In the genomic region with DNA sequence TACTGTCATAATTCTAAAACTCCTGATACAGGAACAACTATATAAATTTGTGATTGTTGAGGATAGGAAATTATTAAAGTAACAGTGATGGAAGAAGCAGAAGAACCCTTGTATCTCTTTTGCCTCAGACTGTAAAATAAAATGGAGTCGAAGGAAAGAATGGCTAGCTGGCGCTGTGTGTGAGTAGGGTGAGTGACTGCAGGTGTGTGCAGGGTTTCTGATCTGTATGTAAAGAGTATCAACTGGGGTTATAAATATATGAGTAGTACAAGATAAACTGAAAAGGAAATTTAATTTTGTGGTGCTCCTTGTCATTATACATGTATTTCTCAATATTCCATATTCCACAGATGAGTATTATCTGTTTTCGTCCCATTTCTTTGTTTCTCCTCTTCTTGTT, we compare ENCODE assay signal across 10 cellular contexts. TPM values are rescaled to one million over a fixed set of nuclear protein-coding genes. Genes with fewer than 3 reads are reported as not detected.
DNase-seq lines count a peak whose midpoint lies in the region; ATAC-seq and TF ChIP-seq lines count a peak whose summit lies in the region.
"Had no signal": no experiment of that assay in that cellular context is flagged by ENCODE, and none has a peak within 500 bp of the region (broad histone marks: within the 10 kb centered on the region; RNA-seq: fewer than 3 reads in every experiment).

No MANE protein-coding gene starts in this region.

- DNase-seq in activated T-helper 2 cell treated with anti-CD3 and anti-CD28 coated beads, Interferon-gamma antibody, Interleukin-2, Interleukin-4, amounts not matched to agents 10 μg/mL and 5 μg/mL and 100 μg/mL, durations not matched to agents 14 hours and 24 hours and 36 hours (ENCODE audit: low spot score): no peak
- no peak for DNase-seq in NK-92 (lab: John Stamatoyannopoulos, UW; ENCODE audit: unreplicated experiment)
- DNase-seq in lower leg skin (ENCODE audit: low spot score in 2 of 2): no peak
- DNase-seq in upper lobe of right lung: no peak
- no peak for DNase-seq in Ammon's horn (ENCODE audit: low spot score)
- DNase-seq: cerebellar nuclear complex, glutamatergic neuron had no signal

- H3K9me3 ChIP-seq in upper lobe of right lung: no peaks in the 10 kb centered on the region

- no peak overlapping the region for H3K4me3 ChIP-seq in lower leg skin (ENCODE audit: low read depth, poor library complexity, severe bottlenecking)
- no peak overlapping the region for H3K4me3 ChIP-seq in upper lobe of right lung

- ATAC-seq in GM18508 (IDR thresholded peaks at IDR 0.05; ENCODE audit: insufficient read depth, unreplicated experiment): peak; percentile 10
- peak; percentile 30 for ATAC-seq in GM19463 (IDR thresholded peaks at IDR 0.05; ENCODE audit: unreplicated experiment)
- ATAC-seq in HG03039 (IDR thresholded peaks at IDR 0.05; ENCODE audit: unreplicated experiment): peak; percentile 37
- ATAC-seq in upper lobe of right lung: no peak

- peak overlapping the region; percentile 79 for H3K27ac Mint-ChIP-seq in activated T-helper 2 cell treated with anti-CD3 and anti-CD28 coated beads, Interferon-gamma antibody, Interleukin-2, Interleukin-4, amounts not matched to agents 10 μg/mL and 5 μg/mL and 100 μg/mL, durations not matched to agents 14 hours and 24 hours and 36 hours

- H3K4me3 Mint-ChIP-seq in activated T-helper 2 cell treated with anti-CD3 and anti-CD28 coated beads, Interferon-gamma antibody, Interleukin-2, Interleukin-4, amounts not matched to agents 10 μg/mL and 5 μg/mL and 100 μg/mL, durations not matched to agents 14 hours and 24 hours and 36 hours (ENCODE audit: low read depth): no peak overlapping the region

- H3K4me1 Mint-ChIP-seq in activated T-helper 2 cell treated with anti-CD3 and anti-CD28 coated beads, Interferon-gamma antibody, Interleukin-2, Interleukin-4, amounts not matched to agents 10 μg/mL and 5 μg/mL and 100 μg/mL, durations not matched to agents 14 hours and 24 hours and 36 hours (ENCODE audit: low read depth): peaks cover 39% of the 10 kb centered on the region

- H3K27me3 ChIP-seq in upper lobe of right lung: no peaks in the 10 kb centered on the region

- 94 to 98% methylated on average over 3 of the region's 3 CpGs for WGBS in lower leg skin, 2 donors

- no peak overlapping the region for H3K27ac ChIP-seq in upper lobe of right lung

- no peak for TF ChIP-seq POLR2A in lower leg skin (IDR thresholded peaks at IDR 0.05)

- no peak for TF ChIP-seq CTCF in lower leg skin (IDR thresholded peaks at IDR 0.05)
- no peak for TF ChIP-seq CTCF in upper lobe of right lung (IDR thresholded peaks at IDR 0.05)

- no peaks in the 10 kb centered on the region for H3K27me3 Mint-ChIP-seq in activated T-helper 2 cell treated with anti-CD3 and anti-CD28 coated beads, Interferon-gamma antibody, Interleukin-2, Interleukin-4, amounts not matched to agents 10 μg/mL and 5 μg/mL and 100 μg/mL, durations not matched to agents 14 hours and 24 hours and 36 hours (ENCODE audit: low read depth)

- peaks cover 80% of the 10 kb centered on the region for H3K36me3 ChIP-seq in upper lobe of right lung

- H3K4me1 ChIP-seq in upper lobe of right lung: no peaks in the 10 kb centered on the region

- H3K36me3 Mint-ChIP-seq in activated T-helper 2 cell treated with anti-CD3 and anti-CD28 coated beads, Interferon-gamma antibody, Interleukin-2, Interleukin-4, amounts not matched to agents 10 μg/mL and 5 μg/mL and 100 μg/mL, durations not matched to agents 14 hours and 24 hours and 36 hours (ENCODE audit: low read depth): peaks cover 67% of the 10 kb centered on the region

- intact Hi-C loops in activated T-helper 2 cell treated with anti-CD3 and anti-CD28 coated beads, Interferon-gamma antibody, Interleukin-2, Interleukin-4, amounts not matched to agents 10 μg/mL and 5 μg/mL and 100 μg/mL, durations not matched to agents 14 hours and 24 hours and 36 hours (cut with micrococcal nuclease): loop anchor here (2.0 kb wide), 2 partner anchors 72 to 428 kb away; partner anchors contain the start of genes C18orf54 and STARD6
- intact Hi-C loops in lower leg skin (cut with DNase I; ENCODE audit: low total_unique reads): no loop called here
- intact Hi-C loops in upper lobe of right lung (cut with DNase I): no loop called here

- H3K9me3 Mint-ChIP-seq in activated T-helper 2 cell treated with anti-CD3 and anti-CD28 coated beads, Interferon-gamma antibody, Interleukin-2, Interleukin-4, amounts not matched to agents 10 μg/mL and 5 μg/mL and 100 μg/mL, durations not matched to agents 14 hours and 24 hours and 36 hours: peaks cover 9% of the 10 kb centered on the region

RNA-seq across cellular contexts. Expression of gene POLI, which starts 15.2 kb away (rescaled TPM):
- total RNA-seq in activated T-helper 2 cell treated with anti-CD3 and anti-CD28 coated beads, Interferon-gamma antibody, Interleukin-2, Interleukin-4, amounts not matched to agents 10 μg/mL and 5 μg/mL and 100 μg/mL, durations not matched to agents 14 hours and 24 hours and 36 hours: 11.8 and 14.1 TPM in 2 replicates
- 10 to 100 TPM; 14.8 to 22.4 (median 18.2) TPM for total RNA-seq in lower leg skin
- total RNA-seq in upper lobe of right lung: 32.0 TPM
